ENCODE assay signal across 10 cellular contexts in the genomic region with DNA sequence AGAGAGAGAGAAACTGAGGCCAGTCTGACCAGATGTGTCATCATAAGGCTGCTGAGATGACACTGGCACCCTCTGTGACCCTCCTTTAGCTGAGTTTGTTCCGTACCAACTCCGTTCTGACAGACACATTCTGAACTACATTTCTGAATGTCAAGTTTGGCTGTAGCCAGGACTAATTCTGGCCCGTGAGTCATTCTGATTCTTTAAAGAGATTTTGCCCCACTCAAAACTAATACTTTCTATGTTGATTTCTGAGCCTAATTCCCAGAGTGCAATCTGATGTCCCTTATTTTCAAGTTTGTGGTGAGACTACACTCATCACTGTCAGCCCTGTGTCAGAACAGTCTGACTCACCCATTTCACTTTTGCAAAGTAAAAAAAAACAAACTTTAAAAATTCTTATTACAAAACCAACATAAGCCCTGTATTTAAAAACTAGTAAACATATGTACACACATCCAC.
A peak's percentile ranks its signal among the peaks of the same experiment; 100 is the strongest.
DNase-seq lines count a peak whose midpoint lies in the region; ATAC-seq and TF ChIP-seq lines count a peak whose summit lies in the region.
"Had no signal": no experiment of that assay in that cellular context is flagged by ENCODE, and none has a peak within 500 bp of the region (broad histone marks: within the 10 kb centered on the region; RNA-seq: fewer than 3 reads in every experiment).

No MANE protein-coding gene starts in this region.

- peaks cover 33 to 55% of the 10 kb centered on the region in 2 donors for H3K4me1 ChIP-seq in gastrocnemius medialis

- TF ChIP-seq POLR2A in gastrocnemius medialis (IDR thresholded peaks at IDR 0.05): no peak

- ATAC-seq in HG03045 (IDR thresholded peaks at IDR 0.05; ENCODE audit: unreplicated experiment) (peak; percentile 83), gastrocnemius medialis (peak; percentile 73 to 80)

- H3K9me3 ChIP-seq in gastrocnemius medialis: no peaks in the 10 kb centered on the region

- peak; percentile 6 for DNase-seq in DMS53 (lab: John Stamatoyannopoulos, UW)
- no peak for DNase-seq in DMS53 treated with DMSO at 0.1 percent for 48 hours (lab: John Stamatoyannopoulos, UW; ENCODE audit: unreplicated experiment)
- peak; percentile 94 for DNase-seq in amniotic epithelial cell (ENCODE audit: low read depth)
- DNase-seq in gastrocnemius medialis: peak; percentile 37 to 42
- DNase-seq in germinal center (ENCODE audit: low spot score): no peak
- no peak for DNase-seq in NCI-H345 (lab: John Stamatoyannopoulos, UW)
- DNase-seq in NCI-H526 treated with DMSO at 0.1 percent for 48 hours (lab: John Stamatoyannopoulos, UW): no peak

- TF ChIP-seq CTCF in gastrocnemius medialis (IDR thresholded peaks at IDR 0.05 in 4 of 5, conservative IDR thresholded peaks at IDR 0.05 in 1 of 5): no peak

- no peaks in the 10 kb centered on the region for H3K36me3 ChIP-seq in gastrocnemius medialis

- H3K27me3 ChIP-seq in gastrocnemius medialis: no peaks in the 10 kb centered on the region

- no peak overlapping the region for H3K4me3 ChIP-seq in gastrocnemius medialis

- peak overlapping the region; percentile 75 to 90 (median 84) for H3K27ac ChIP-seq in gastrocnemius medialis
- H3K27ac ChIP-seq: 22Rv1, VCaP had no signal

- in situ Hi-C loops in gastrocnemius medialis (cut with MboI; ENCODE audit: low sequenced_read_pairs in 4 of 4): loop anchor here in 1 of 4 donors (5.0 kb wide), 1 partner anchor 73 kb away; no protein-coding TSS in a partner anchor

- intact Hi-C loops in gastrocnemius medialis (cut with DNase I; ENCODE audit: low total_unique reads): loop anchor here (2.0 to 5.0 kb wide), 3 partner anchors 62 to 992 kb away; partner anchors contain the start of gene KLF4

Comparison
In these comparisons a context has a peak if more than half of its experiments do, and no peak if none do; other contexts are left out.
1. DNase-seq: peak in DMS53 (single experiment), amniotic epithelial cell (single experiment) and gastrocnemius medialis (2 of 2); none in DMS53 treated with DMSO at 0.1 percent for 48 hours (single experiment), germinal center (single experiment), NCI-H345 (single experiment) and NCI-H526 treated with DMSO at 0.1 percent for 48 hours (single experiment).